Comparison of ENCODE assay signal across 16 cellular contexts in genomic region chr12:19443585-19443984, GRCh38. TPM values are rescaled to one million over a fixed set of nuclear protein-coding genes. Genes with fewer than 3 reads are reported as not detected.
A peak's percentile ranks its signal among the peaks of the same experiment; 100 is the strongest.
DNase-seq lines count a peak whose midpoint lies in the region; ATAC-seq and TF ChIP-seq lines count a peak whose summit lies in the region.
"Had no signal": no experiment of that assay in that cellular context is flagged by ENCODE, and none has a peak within 500 bp of the region (broad histone marks: within the 10 kb centered on the region; RNA-seq: fewer than 3 reads in every experiment).

No MANE protein-coding gene starts in this region.

- H3K9me3 Mint-ChIP-seq in natural killer cell treated with Interleukin-12 subunit alpha and Interleukin-12 subunit beta and Interleukin-15 and Interleukin-18, amount 100 ng/mL, for 72 hours, result no peaks in the 10 kb centered on the region
- H3K9me3 Mint-ChIP-seq in natural killer cell, result no peaks in the 10 kb centered on the region
- no peaks in the 10 kb centered on the region for H3K9me3 Mint-ChIP-seq in activated T-helper 17 cell treated with anti-CD3 and anti-CD28 coated beads, Interleukin-2, amount 50 U/mL, for 72 hours
- H3K9me3 Mint-ChIP-seq in naive thymus-derived CD4-positive, alpha-beta T cell, result no peaks in the 10 kb centered on the region
- peaks cover 3% of the 10 kb centered on the region for H3K9me3 Mint-ChIP-seq in progenitor cell of endocrine pancreas (ENCODE audit: low read depth)
- peaks cover 2% of the 10 kb centered on the region for H3K9me3 Mint-ChIP-seq in activated CD4-positive, alpha-beta memory T cell treated with anti-CD3 and anti-CD28 coated beads for 36 hours

- no peak overlapping the region for H2AFZ ChIP-seq in MM.1S (ENCODE audit: low read length)

- intact Hi-C loops in natural killer cell (cut with micrococcal nuclease), result loop anchor here (10.0 kb wide), 1 partner anchor 61 kb away; no protein-coding TSS in a partner anchor
- intact Hi-C loops in naive thymus-derived CD4-positive, alpha-beta T cell (cut with micrococcal nuclease), result loop anchor here in 1 of 2 donors (5.0 to 10.0 kb wide), 2 partner anchors 39 to 49 kb away; no protein-coding TSS in a partner anchor
- intact Hi-C loops in activated CD4-positive, alpha-beta memory T cell treated with anti-CD3 and anti-CD28 coated beads for 36 hours (cut with micrococcal nuclease), result no loop called here

- peaks cover 18% of the 10 kb centered on the region for H3K36me3 Mint-ChIP-seq in natural killer cell treated with Interleukin-12 subunit alpha and Interleukin-12 subunit beta and Interleukin-15 and Interleukin-18, amount 100 ng/mL, for 72 hours
- no peaks in the 10 kb centered on the region for H3K36me3 Mint-ChIP-seq in natural killer cell
- H3K36me3 Mint-ChIP-seq in activated T-helper 17 cell treated with anti-CD3 and anti-CD28 coated beads, Interleukin-2, amount 50 U/mL, for 72 hours (ENCODE audit: low read depth), result peaks cover 78% of the 10 kb centered on the region
- H3K36me3 Mint-ChIP-seq in naive thymus-derived CD4-positive, alpha-beta T cell, result peaks cover 0 to 36% (median 22%) of the 10 kb centered on the region in 5 donors
- peaks cover 18% of the 10 kb centered on the region for H3K36me3 Mint-ChIP-seq in progenitor cell of endocrine pancreas (ENCODE audit: insufficient read depth)
- peaks cover 25% of the 10 kb centered on the region for H3K36me3 Mint-ChIP-seq in activated CD4-positive, alpha-beta memory T cell treated with anti-CD3 and anti-CD28 coated beads for 36 hours

- H3K4me1 ChIP-seq in iPS-20b (ENCODE audit: insufficient read depth, low read length), result peaks cover 19% of the 10 kb centered on the region
- H3K4me1 ChIP-seq in MM.1S (ENCODE audit: low read length), result 0 out of 2 replicates have a peak, but pooled peaks cover 5% of the 10 kb centered on the region
- peaks cover 30 to 43% of the 10 kb centered on the region in 2 donors for H3K4me1 ChIP-seq in naive thymus-derived CD4-positive, alpha-beta T cell (ENCODE audit: control insufficient read depth in 2 of 2, insufficient read depth in 2 of 2, low read length in 2 of 2)
- H3K4me1 ChIP-seq: SJSA1 had no signal

- no peaks in the 10 kb centered on the region for H3K27me3 Mint-ChIP-seq in natural killer cell treated with Interleukin-12 subunit alpha and Interleukin-12 subunit beta and Interleukin-15 and Interleukin-18, amount 100 ng/mL, for 72 hours
- no peaks in the 10 kb centered on the region for H3K27me3 Mint-ChIP-seq in natural killer cell (ENCODE audit: low read depth in 2 of 2)
- H3K27me3 Mint-ChIP-seq in activated T-helper 17 cell treated with anti-CD3 and anti-CD28 coated beads, Interleukin-2, amount 50 U/mL, for 72 hours, result no peaks in the 10 kb centered on the region
- no peaks in the 10 kb centered on the region for H3K27me3 Mint-ChIP-seq in naive thymus-derived CD4-positive, alpha-beta T cell
- peaks cover 4% of the 10 kb centered on the region for H3K27me3 Mint-ChIP-seq in progenitor cell of endocrine pancreas
- H3K27me3 Mint-ChIP-seq in activated CD4-positive, alpha-beta memory T cell treated with anti-CD3 and anti-CD28 coated beads for 36 hours, result no peaks in the 10 kb centered on the region

- H3K27me3 ChIP-seq in iPS-20b (ENCODE audit: insufficient read depth, low read length) (no peaks in the 10 kb centered on the region), MM.1S (replicated peaks; ENCODE audit: insufficient read depth, low read length) (no peaks in the 10 kb centered on the region)
- H3K27me3 ChIP-seq in naive thymus-derived CD4-positive, alpha-beta T cell (ENCODE audit: control insufficient read depth in 2 of 2, insufficient read depth in 2 of 2, low read length in 2 of 2), result no peaks in the 10 kb centered on the region
- H3K27me3 ChIP-seq: SJSA1 had no signal

- H3K79me2 ChIP-seq in MM.1S (ENCODE audit: low read length), result peaks cover 87% of the 10 kb centered on the region

- POLR2A ChIA-PET in naive thymus-derived CD4-positive, alpha-beta T cell (lab: Charles Lee), result no interaction called here
- POLR2A ChIA-PET in activated CD4-positive, alpha-beta memory T cell treated with anti-CD3 and anti-CD28 coated beads for 36 hours (lab: Charles Lee), result no interaction called here

- H3K27ac ChIP-seq in iPS-20b (ENCODE audit: low read length) (no peak overlapping the region), MM.1S (ENCODE audit: low read length) (no peak overlapping the region)
- H3K27ac ChIP-seq in naive thymus-derived CD4-positive, alpha-beta T cell (ENCODE audit: low read depth, low read length), result no peak overlapping the region
- H3K27ac ChIP-seq: C4-2B, RWPE1, SJSA1 had no signal

- no peak for DNase-seq in natural killer cell treated with Interleukin-12 subunit alpha and Interleukin-12 subunit beta and Interleukin-15 and Interleukin-18, amount 100 ng/mL, for 72 hours (ENCODE audit: low spot score)
- DNase-seq in natural killer cell, result no peak
- no peak for DNase-seq in MM.1S
- no peak for DNase-seq in naive thymus-derived CD4-positive, alpha-beta T cell
- DNase-seq in progenitor cell of endocrine pancreas (ENCODE audit: low spot score, unreplicated experiment), result no peak
- DNase-seq in activated CD4-positive, alpha-beta memory T cell treated with anti-CD3 and anti-CD28 coated beads for 36 hours, result no peak
- DNase-seq: Caco-2, KBM-7, NCI-H1092, NCI-H2227 treated with DMSO at 0.1 percent for 48 hours, NCI-H524 treated with DMSO at 0.1 percent for 48 hours had no signal

- no peak overlapping the region for H3K9ac ChIP-seq in iPS-20b (ENCODE audit: low read depth, low read length)
- H3K9ac ChIP-seq in MM.1S (ENCODE audit: low read length), result no peak overlapping the region

- TF ChIP-seq CTCF in natural killer cell (IDR thresholded peaks at IDR 0.05) (no peak), MM.1S (IDR thresholded peaks at IDR 0.05; ENCODE audit: low read length) (no peak), progenitor cell of endocrine pancreas (IDR thresholded peaks at IDR 0.05; ENCODE audit: unreplicated experiment) (no peak)

- no peak overlapping the region for H3K4me2 ChIP-seq in MM.1S (ENCODE audit: low read depth, low read length)

- H3K36me3 ChIP-seq in iPS-20b (ENCODE audit: insufficient read depth, low read depth, low read length) (peaks cover 18% of the 10 kb centered on the region; the same call in 1 of the 2 replicates), MM.1S (replicated peaks; ENCODE audit: insufficient read depth, low read length) (no peaks in the 10 kb centered on the region)
- peaks cover 0 to 11% (median 0%) of the 10 kb centered on the region in 3 experiments for H3K36me3 ChIP-seq in naive thymus-derived CD4-positive, alpha-beta T cell (ENCODE audit: control insufficient read depth in 2 of 3, insufficient read depth in 3 of 3, low read length in 3 of 3)

- peak overlapping the region; percentile 96 for H3K4me3 Mint-ChIP-seq in natural killer cell treated with Interleukin-12 subunit alpha and Interleukin-12 subunit beta and Interleukin-15 and Interleukin-18, amount 100 ng/mL, for 72 hours
- H3K4me3 Mint-ChIP-seq in natural killer cell (no peak overlapping the region), progenitor cell of endocrine pancreas (ENCODE audit: low read depth) (no peak overlapping the region)
- H3K4me3 Mint-ChIP-seq in activated T-helper 17 cell treated with anti-CD3 and anti-CD28 coated beads, Interleukin-2, amount 50 U/mL, for 72 hours, result peak overlapping the region; percentile 97
- H3K4me3 Mint-ChIP-seq in naive thymus-derived CD4-positive, alpha-beta T cell, result peak overlapping the region in 5 of 10 donors; percentile 26 to 63 (median 44)
- no peak overlapping the region for H3K4me3 Mint-ChIP-seq in activated CD4-positive, alpha-beta memory T cell treated with anti-CD3 and anti-CD28 coated beads for 36 hours

- peaks cover 9% of the 10 kb centered on the region for H3F3A ChIP-seq in MM.1S (ENCODE audit: insufficient read depth, low read length)

- H4K20me1 ChIP-seq in MM.1S (ENCODE audit: insufficient read depth, low read length), result no peaks in the 10 kb centered on the region

- no peaks in the 10 kb centered on the region for H3K9me2 ChIP-seq in MM.1S (replicated peaks; ENCODE audit: insufficient read depth, low read length)

- CTCF ChIA-PET in naive thymus-derived CD4-positive, alpha-beta T cell (lab: Charles Lee), result no interaction called here
- CTCF ChIA-PET in activated CD4-positive, alpha-beta memory T cell treated with anti-CD3 and anti-CD28 coated beads for 36 hours (lab: Charles Lee), result interaction anchor here (0.7 kb wide), 1 partner anchor 19 kb away, joined by 4 read pairs; no protein-coding TSS in a partner anchor

- H3K4me3 ChIP-seq in iPS-20b (ENCODE audit: low read length) (peak overlapping the region; percentile 35; the same call in 1 of the 2 replicates), MM.1S (ENCODE audit: low read length) (no peak overlapping the region)
- H3K4me3 ChIP-seq in naive thymus-derived CD4-positive, alpha-beta T cell (ENCODE audit: low read length), result no peak overlapping the region
- H3K4me3 ChIP-seq: SJSA1 had no signal

- H3K9me3 ChIP-seq in iPS-20b (ENCODE audit: insufficient read depth, low read depth, low read length) (no peaks in the 10 kb centered on the region), MM.1S (replicated peaks; ENCODE audit: insufficient read depth, low read length) (no peaks in the 10 kb centered on the region)
- no peaks in the 10 kb centered on the region for H3K9me3 ChIP-seq in naive thymus-derived CD4-positive, alpha-beta T cell (ENCODE audit: control insufficient read depth in 2 of 3, low read length in 3 of 3)
- H3K9me3 ChIP-seq: Caco-2, SJSA1 had no signal

- H3K27ac Mint-ChIP-seq in natural killer cell treated with Interleukin-12 subunit alpha and Interleukin-12 subunit beta and Interleukin-15 and Interleukin-18, amount 100 ng/mL, for 72 hours, result no peak overlapping the region
- H3K27ac Mint-ChIP-seq in natural killer cell (peak overlapping the region in 1 of 2 donors; percentile 73), progenitor cell of endocrine pancreas (no peak overlapping the region)
- H3K27ac Mint-ChIP-seq in activated T-helper 17 cell treated with anti-CD3 and anti-CD28 coated beads, Interleukin-2, amount 50 U/mL, for 72 hours, result no peak overlapping the region
- no peak overlapping the region for H3K27ac Mint-ChIP-seq in naive thymus-derived CD4-positive, alpha-beta T cell
- H3K27ac Mint-ChIP-seq in activated CD4-positive, alpha-beta memory T cell treated with anti-CD3 and anti-CD28 coated beads for 36 hours, result no peak overlapping the region

- no peak for ATAC-seq in natural killer cell treated with Interleukin-12 subunit alpha and Interleukin-12 subunit beta and Interleukin-15 and Interleukin-18, amount 100 ng/mL, for 72 hours
- ATAC-seq in natural killer cell, result no peak
- no peak for ATAC-seq in activated T-helper 17 cell treated with anti-CD3 and anti-CD28 coated beads, Interleukin-2, amount 50 U/mL, for 72 hours (replicated peaks)
- no peak for ATAC-seq in naive thymus-derived CD4-positive, alpha-beta T cell

- peaks cover 51 to 52% of the 10 kb centered on the region in 2 donors for H3K4me1 Mint-ChIP-seq in natural killer cell treated with Interleukin-12 subunit alpha and Interleukin-12 subunit beta and Interleukin-15 and Interleukin-18, amount 100 ng/mL, for 72 hours (ENCODE audit: low read depth in 2 of 2)
- H3K4me1 Mint-ChIP-seq in natural killer cell (peaks cover 60 to 68% of the 10 kb centered on the region in 2 donors), progenitor cell of endocrine pancreas (ENCODE audit: low read depth) (peaks cover 43% of the 10 kb centered on the region)
- peaks cover 32% of the 10 kb centered on the region for H3K4me1 Mint-ChIP-seq in activated T-helper 17 cell treated with anti-CD3 and anti-CD28 coated beads, Interleukin-2, amount 50 U/mL, for 72 hours
- H3K4me1 Mint-ChIP-seq in naive thymus-derived CD4-positive, alpha-beta T cell, result peaks cover 51 to 84% (median 66%) of the 10 kb centered on the region in 7 donors
- H3K4me1 Mint-ChIP-seq in activated CD4-positive, alpha-beta memory T cell treated with anti-CD3 and anti-CD28 coated beads for 36 hours (ENCODE audit: low read depth), result peaks cover 53% of the 10 kb centered on the region

RNA-seq across cellular contexts. Expression of gene AEBP2, which starts 4.3 kb away (rescaled TPM):
- 10 to 100 TPM; 66.3 to 95.2 TPM for total RNA-seq in natural killer cell treated with Interleukin-12 subunit alpha and Interleukin-12 subunit beta and Interleukin-15 and Interleukin-18, amount 100 ng/mL, for 72 hours
- total RNA-seq in natural killer cell, result 10 to 100 TPM; 57.1 to 79.5 (median 61.8) TPM
- total RNA-seq in activated T-helper 17 cell treated with anti-CD3 and anti-CD28 coated beads, Interleukin-2, amount 50 U/mL, for 72 hours, result 10 to 100 TPM; 65.6 to 82.9 TPM
- 10 to 100 TPM; 49.2 to 58.7 (median 57.5) TPM for total RNA-seq in naive thymus-derived CD4-positive, alpha-beta T cell
- polyA plus RNA-seq in naive thymus-derived CD4-positive, alpha-beta T cell, result 10 to 100 TPM; 11.3 to 19.5 TPM
- total RNA-seq in progenitor cell of endocrine pancreas, result 64.9 and 68.5 TPM in 2 replicates
- total RNA-seq in activated CD4-positive, alpha-beta memory T cell treated with anti-CD3 and anti-CD28 coated beads for 36 hours, result 10 to 100 TPM; 44.7 to 45.0 TPM

Comparison
In these comparisons a context has a peak if more than half of its experiments do, and no peak if none do; other contexts are left out.
1. H3K4me3 Mint-ChIP-seq: peak in natural killer cell treated with Interleukin-12 subunit alpha and Interleukin-12 subunit beta and Interleukin-15 and Interleukin-18, amount 100 ng/mL, for 72 hours (single experiment) and activated T-helper 17 cell treated with anti-CD3 and anti-CD28 coated beads, Interleukin-2, amount 50 U/mL, for 72 hours (single experiment); none in natural killer cell (single experiment), progenitor cell of endocrine pancreas (single experiment) and activated CD4-positive, alpha-beta memory T cell treated with anti-CD3 and anti-CD28 coated beads for 36 hours (single experiment).